In genomic region chr17:42677921-42678781, GRCh38 we compare ENCODE assay signal across 8 cellular contexts. TPM values are rescaled to one million over a fixed set of nuclear protein-coding genes. Genes with fewer than 3 reads are reported as not detected.
DNase-seq lines count a peak whose midpoint lies in the region; ATAC-seq and TF ChIP-seq lines count a peak whose summit lies in the region.

No MANE protein-coding gene starts in this region.

- peaks cover 59% of the 10 kb centered on the region for H3K4me1 Mint-ChIP-seq in activated T-helper 1 cell treated with anti-CD3 and anti-CD28 coated beads, Interleukin-12 subunit alpha, Interleukin-12 subunit beta, Interleukin-2, Interleukin-4 antibody, amounts not matched to agents 30 ng/mL and 10 ng/mL and 1 ng/mL, durations not matched to agents 14 hours and 24 hours and 36 hours (ENCODE audit: low read depth)
- peaks cover 73% of the 10 kb centered on the region for H3K4me1 Mint-ChIP-seq in stimulated activated effector memory CD8-positive, alpha-beta T cell treated with anti-CD3 and anti-CD28 coated beads, Interleukin-12 subunit alpha, Interleukin-12 subunit beta, amount 100 ng/mL, for 72 hours

- intact Hi-C loops in activated T-helper 1 cell treated with anti-CD3 and anti-CD28 coated beads, Interleukin-12 subunit alpha, Interleukin-12 subunit beta, Interleukin-2, Interleukin-4 antibody, amounts not matched to agents 30 ng/mL and 10 ng/mL and 1 ng/mL, durations not matched to agents 14 hours and 24 hours and 36 hours (cut with micrococcal nuclease), result loop anchor here (1.0 to 5.0 kb wide), 7 partner anchors 8 to 344 kb away; partner anchors contain the start of genes BECN1, RETREG3, TUBG1 and TUBG2
- intact Hi-C loops in esophagus squamous epithelium (cut with DNase I), result no loop called here

- peaks cover 46% of the 10 kb centered on the region for H3K4me1 ChIP-seq in ACC112 (ENCODE audit: control insufficient read depth, insufficient read depth, low read length, unreplicated experiment)
- H3K4me1 ChIP-seq in Peyer's patch, result peaks cover 5 to 70% (median 50%) of the 10 kb centered on the region in 4 donors
- peaks cover 61 to 91% (median 66%) of the 10 kb centered on the region in 3 donors for H3K4me1 ChIP-seq in esophagus squamous epithelium
- H3K4me1 ChIP-seq in muscle layer of colon (ENCODE audit: insufficient read depth, low read length), result peaks cover 50% of the 10 kb centered on the region

- H3K36me3 ChIP-seq in ACC112 (ENCODE audit: insufficient read depth, low read length) (peaks cover 2% of the 10 kb centered on the region; the same call in 1 of the 2 replicates), Peyer's patch (peaks cover 0 to 4% (median 0%) of the 10 kb centered on the region in 3 donors), esophagus squamous epithelium (peaks cover 0 to 9% (median 3%) of the 10 kb centered on the region in 3 donors), muscle layer of colon (ENCODE audit: insufficient read depth, low read length) (peaks cover 4% of the 10 kb centered on the region)

- H3K27me3 ChIP-seq in ACC112 (ENCODE audit: insufficient read depth, low read length), result no peaks in the 10 kb centered on the region
- H3K27me3 ChIP-seq in Peyer's patch, result no peaks in the 10 kb centered on the region
- H3K27me3 ChIP-seq in esophagus squamous epithelium, result peaks cover 0 to 30% (median 0%) of the 10 kb centered on the region in 4 donors
- H3K27me3 ChIP-seq in muscle layer of colon (ENCODE audit: control insufficient read depth in 1 of 2, insufficient read depth in 2 of 2, low read length in 2 of 2), result no peaks in the 10 kb centered on the region

- peak; percentile 28 for ATAC-seq in GM18867 (IDR thresholded peaks at IDR 0.05; ENCODE audit: unreplicated experiment)
- peak; percentile 44 for ATAC-seq in stimulated activated effector memory CD8-positive, alpha-beta T cell treated with anti-CD3 and anti-CD28 coated beads, Interleukin-12 subunit alpha, Interleukin-12 subunit beta, amount 100 ng/mL, for 72 hours

- H3K27ac Mint-ChIP-seq in activated T-helper 1 cell treated with anti-CD3 and anti-CD28 coated beads, Interleukin-12 subunit alpha, Interleukin-12 subunit beta, Interleukin-2, Interleukin-4 antibody, amounts not matched to agents 30 ng/mL and 10 ng/mL and 1 ng/mL, durations not matched to agents 14 hours and 24 hours and 36 hours, result peak overlapping the region; percentile 90
- H3K27ac Mint-ChIP-seq in stimulated activated effector memory CD8-positive, alpha-beta T cell treated with anti-CD3 and anti-CD28 coated beads, Interleukin-12 subunit alpha, Interleukin-12 subunit beta, amount 100 ng/mL, for 72 hours, result no peak overlapping the region

- peak overlapping the region; percentile 87 for H3K4me3 Mint-ChIP-seq in activated T-helper 1 cell treated with anti-CD3 and anti-CD28 coated beads, Interleukin-12 subunit alpha, Interleukin-12 subunit beta, Interleukin-2, Interleukin-4 antibody, amounts not matched to agents 30 ng/mL and 10 ng/mL and 1 ng/mL, durations not matched to agents 14 hours and 24 hours and 36 hours
- peak overlapping the region; percentile 75 for H3K4me3 Mint-ChIP-seq in stimulated activated effector memory CD8-positive, alpha-beta T cell treated with anti-CD3 and anti-CD28 coated beads, Interleukin-12 subunit alpha, Interleukin-12 subunit beta, amount 100 ng/mL, for 72 hours

- peaks cover 36% of the 10 kb centered on the region for H3K27me3 Mint-ChIP-seq in activated T-helper 1 cell treated with anti-CD3 and anti-CD28 coated beads, Interleukin-12 subunit alpha, Interleukin-12 subunit beta, Interleukin-2, Interleukin-4 antibody, amounts not matched to agents 30 ng/mL and 10 ng/mL and 1 ng/mL, durations not matched to agents 14 hours and 24 hours and 36 hours (ENCODE audit: insufficient read depth)

- peak overlapping the region; percentile 73 for H3K4me3 ChIP-seq in ACC112 (ENCODE audit: low read depth, low read length)
- H3K4me3 ChIP-seq in Peyer's patch, result peak overlapping the region; percentile 69 to 85 (median 70)
- H3K4me3 ChIP-seq in esophagus squamous epithelium, result peak overlapping the region; percentile 83 to 97 (median 94)
- H3K4me3 ChIP-seq in muscle layer of colon (ENCODE audit: low read depth in 1 of 2, low read length in 2 of 2), result peak overlapping the region; percentile 56 to 76

- peaks cover 27% of the 10 kb centered on the region for H3K79me2 ChIP-seq in ACC112 (ENCODE audit: control insufficient read depth, insufficient read depth, low read length, unreplicated experiment)

- TF ChIP-seq CTCF in Peyer's patch (IDR thresholded peaks at IDR 0.05) (no peak), esophagus squamous epithelium (IDR thresholded peaks at IDR 0.05) (peak in 1 of 6 experiments; percentile 2)

- H3K36me3 Mint-ChIP-seq in activated T-helper 1 cell treated with anti-CD3 and anti-CD28 coated beads, Interleukin-12 subunit alpha, Interleukin-12 subunit beta, Interleukin-2, Interleukin-4 antibody, amounts not matched to agents 30 ng/mL and 10 ng/mL and 1 ng/mL, durations not matched to agents 14 hours and 24 hours and 36 hours (ENCODE audit: low read depth), result peaks cover 2% of the 10 kb centered on the region
- H3K36me3 Mint-ChIP-seq in stimulated activated effector memory CD8-positive, alpha-beta T cell treated with anti-CD3 and anti-CD28 coated beads, Interleukin-12 subunit alpha, Interleukin-12 subunit beta, amount 100 ng/mL, for 72 hours, result peaks cover 5% of the 10 kb centered on the region

- WGBS in esophagus squamous epithelium, 2 donors, result 0% methylated on average over 10 to 14 of the region's 53 CpGs

- DNase-seq in Kasumi-1 (lab: John Stamatoyannopoulos, UW) (peak; percentile 68 to 84), Peyer's patch (peak; percentile 82 to 92 (median 91)), esophagus squamous epithelium (lab: John Stamatoyannopoulos, UW) (peak; percentile 63)
- DNase-seq in activated T-helper 1 cell treated with anti-CD3 and anti-CD28 coated beads, Interleukin-12 subunit alpha, Interleukin-12 subunit beta, Interleukin-2, Interleukin-4 antibody, amounts not matched to agents 30 ng/mL and 10 ng/mL and 1 ng/mL, durations not matched to agents 14 hours and 24 hours and 36 hours (ENCODE audit: low spot score), result peak; percentile 77
- DNase-seq in stimulated activated effector memory CD8-positive, alpha-beta T cell treated with anti-CD3 and anti-CD28 coated beads, Interleukin-12 subunit alpha, Interleukin-12 subunit beta, amount 100 ng/mL, for 72 hours (ENCODE audit: low spot score in 2 of 2), result peak; percentile 73 to 94

- H2AFZ ChIP-seq in ACC112 (ENCODE audit: low read length, unreplicated experiment), result peak overlapping the region; percentile 84

- TF ChIP-seq POLR2A in Peyer's patch (IDR thresholded peaks at IDR 0.05) (peak in 1 of 2 donors; percentile 52), esophagus squamous epithelium (IDR thresholded peaks at IDR 0.05) (peak in 1 of 4 donors; percentile 47)

- H3K9me3 ChIP-seq in Peyer's patch (no peaks in the 10 kb centered on the region), esophagus squamous epithelium (no peaks in the 10 kb centered on the region), muscle layer of colon (ENCODE audit: low read length) (no peaks in the 10 kb centered on the region)

- H3K9me3 Mint-ChIP-seq in activated T-helper 1 cell treated with anti-CD3 and anti-CD28 coated beads, Interleukin-12 subunit alpha, Interleukin-12 subunit beta, Interleukin-2, Interleukin-4 antibody, amounts not matched to agents 30 ng/mL and 10 ng/mL and 1 ng/mL, durations not matched to agents 14 hours and 24 hours and 36 hours, result no peaks in the 10 kb centered on the region
- H3K9me3 Mint-ChIP-seq in stimulated activated effector memory CD8-positive, alpha-beta T cell treated with anti-CD3 and anti-CD28 coated beads, Interleukin-12 subunit alpha, Interleukin-12 subunit beta, amount 100 ng/mL, for 72 hours, result no peaks in the 10 kb centered on the region

- H3K27ac ChIP-seq in ACC112 (ENCODE audit: low read depth, low read length) (peak overlapping the region; percentile 91), Peyer's patch (peak overlapping the region; percentile 88 to 96 (median 92)), esophagus squamous epithelium (peak overlapping the region; percentile 98 to 99 (median 98)), muscle layer of colon (ENCODE audit: low read depth, low read length) (peak overlapping the region; percentile 99)

- peak overlapping the region; percentile 82 for H3K9ac ChIP-seq in muscle layer of colon (ENCODE audit: low read length)

RNA-seq across cellular contexts. Expression of gene PLEKHH3, which starts 1.4 kb away (rescaled TPM):
- total RNA-seq in Peyer's patch (10 to 100 TPM in 2 of 4 donors, 1 to 10 TPM in 2; 3.5 to 14.0 (median 10.8) TPM), esophagus squamous epithelium (10 to 100 TPM; 41.0 to 55.8 (median 55.1) TPM)
- total RNA-seq in activated T-helper 1 cell treated with anti-CD3 and anti-CD28 coated beads, Interleukin-12 subunit alpha, Interleukin-12 subunit beta, Interleukin-2, Interleukin-4 antibody, amounts not matched to agents 30 ng/mL and 10 ng/mL and 1 ng/mL, durations not matched to agents 14 hours and 24 hours and 36 hours, result 0.52 and 0.76 TPM in 2 replicates

RNA-seq across cellular contexts. Expression of gene CCR10, which starts 3.5 kb away (rescaled TPM):
- total RNA-seq in Peyer's patch (1 to 10 TPM in 1 of 4 donors, under 1 TPM in 1, not detected in 2; 0.40 to 2.8 TPM), esophagus squamous epithelium (under 1 TPM in 1 of 4 donors, not detected in 3; 0.76 TPM)
- 0.15 and 0.21 TPM in 2 replicates for total RNA-seq in activated T-helper 1 cell treated with anti-CD3 and anti-CD28 coated beads, Interleukin-12 subunit alpha, Interleukin-12 subunit beta, Interleukin-2, Interleukin-4 antibody, amounts not matched to agents 30 ng/mL and 10 ng/mL and 1 ng/mL, durations not matched to agents 14 hours and 24 hours and 36 hours

RNA-seq across cellular contexts. Expression of gene CNTNAP1, which starts 4.2 kb away (rescaled TPM):
- 1 to 10 TPM in 3 of 4 donors, under 1 TPM in 1; 0.35 to 5.0 (median 1.3) TPM for total RNA-seq in Peyer's patch
- 1.8 and 2.2 TPM in 2 replicates for total RNA-seq in activated T-helper 1 cell treated with anti-CD3 and anti-CD28 coated beads, Interleukin-12 subunit alpha, Interleukin-12 subunit beta, Interleukin-2, Interleukin-4 antibody, amounts not matched to agents 30 ng/mL and 10 ng/mL and 1 ng/mL, durations not matched to agents 14 hours and 24 hours and 36 hours
- under 1 TPM; 0.15 to 0.88 (median 0.43) TPM for total RNA-seq in esophagus squamous epithelium

RNA-seq across cellular contexts. Expression of gene TUBG2, which starts 19.1 kb away (rescaled TPM):
- total RNA-seq in Peyer's patch (10 to 100 TPM in 3 of 4 donors, 1 to 10 TPM in 1; 5.6 to 79.2 (median 16.6) TPM), esophagus squamous epithelium (10 to 100 TPM in 1 of 4 donors, 1 to 10 TPM in 3; 7.1 to 14.5 (median 8.8) TPM)
- total RNA-seq in activated T-helper 1 cell treated with anti-CD3 and anti-CD28 coated beads, Interleukin-12 subunit alpha, Interleukin-12 subunit beta, Interleukin-2, Interleukin-4 antibody, amounts not matched to agents 30 ng/mL and 10 ng/mL and 1 ng/mL, durations not matched to agents 14 hours and 24 hours and 36 hours, result 9.1 and 11.6 TPM in 2 replicates

Comparison
In these comparisons a context has a peak if more than half of its experiments do, and no peak if none do; other contexts are left out.
1. Peak in every context shown above with its lines: DNase-seq, ATAC-seq, H3K4me3 ChIP-seq and H3K27ac ChIP-seq.